23 cellular contexts compared by ENCODE assay signal in genomic region chr17:82321947-82322466, GRCh38. TPM values are rescaled to one million over a fixed set of nuclear protein-coding genes. Genes with fewer than 3 reads are reported as not detected.
DNase-seq lines count a peak whose midpoint lies in the region; ATAC-seq, FAIRE-seq and TF ChIP-seq lines count a peak whose summit lies in the region.
"Had no signal": no experiment of that assay in that cellular context is flagged by ENCODE, and none has a peak within 500 bp of the region (broad histone marks: within the 10 kb centered on the region; RNA-seq: fewer than 3 reads in every experiment).

No MANE protein-coding gene starts in this region.

- H3K9me3 Mint-ChIP-seq in activated T-cell treated with anti-CD3 and anti-CD28 coated beads, Interleukin-2, amount 50 U/mL, for 72 hours = no peaks in the 10 kb centered on the region
- H3K9me3 Mint-ChIP-seq: naive B cell had no signal

- H2AFZ ChIP-seq in Loucy (ENCODE audit: low read length) = no peak overlapping the region

- peaks cover 24% of the 10 kb centered on the region for H3K4me1 Mint-ChIP-seq in activated T-cell treated with anti-CD3 and anti-CD28 coated beads, Interleukin-2, amount 50 U/mL, for 72 hours (ENCODE audit: low read depth)
- H3K4me1 Mint-ChIP-seq: naive B cell had no signal

- no peaks in the 10 kb centered on the region for H3K9me2 ChIP-seq in Loucy (replicated peaks; ENCODE audit: low read depth, low read length)

- H3K4me1 ChIP-seq in Loucy (ENCODE audit: insufficient read depth, low read length, poor library complexity, severe bottlenecking) = peaks cover 17% of the 10 kb centered on the region
- peaks cover 3 to 25% (median 13%) of the 10 kb centered on the region in 6 donors for H3K4me1 ChIP-seq in spleen
- H3K4me1 ChIP-seq: uterus had no signal

- no peaks in the 10 kb centered on the region for H4K20me1 ChIP-seq in Loucy (ENCODE audit: insufficient read depth, low read length, poor library complexity, severe bottlenecking)

- no peaks in the 10 kb centered on the region for H3K9me3 ChIP-seq in Loucy (ENCODE audit: insufficient read depth, low read depth, low read length)
- H3K9me3 ChIP-seq in spleen = no peaks in the 10 kb centered on the region
- H3K9me3 ChIP-seq: esophagus squamous epithelium, stomach, uterus had no signal

- H3K4me3 Mint-ChIP-seq in activated T-cell treated with anti-CD3 and anti-CD28 coated beads, Interleukin-2, amount 50 U/mL, for 72 hours = peak overlapping the region; percentile 85 to 90

- H3F3A ChIP-seq in Loucy (ENCODE audit: low read depth) = 0 out of 2 replicates have a peak, but pooled peaks cover 5% of the 10 kb centered on the region

- intact Hi-C loops in spleen (cut with DNase I; ENCODE audit: low total_unique reads) = loop anchor here (5.0 to 10.0 kb wide), 2 partner anchors 85 to 117 kb away; no protein-coding TSS in a partner anchor

- H3K9ac ChIP-seq in Loucy (ENCODE audit: low read depth, low read length, poor library complexity, severe bottlenecking) = peak overlapping the region; percentile 6

- peaks cover 6 to 16% of the 10 kb centered on the region in 2 donors for H3K36me3 Mint-ChIP-seq in activated T-cell treated with anti-CD3 and anti-CD28 coated beads, Interleukin-2, amount 50 U/mL, for 72 hours (ENCODE audit: insufficient read depth in 2 of 2)
- H3K36me3 Mint-ChIP-seq: naive B cell had no signal

- ATAC-seq in activated T-cell treated with anti-CD3 and anti-CD28 coated beads, Interleukin-2, amount 50 U/mL, for 72 hours (replicated peaks in 1 of 2) = no peak
- no peak for ATAC-seq in GM21717 (IDR thresholded peaks at IDR 0.05; ENCODE audit: unreplicated experiment)

- no peak overlapping the region for H3K4me3 ChIP-seq in Loucy (ENCODE audit: low read length, poor library complexity, severe bottlenecking)
- peak overlapping the region in 1 of 8 donors; percentile 60 for H3K4me3 ChIP-seq in spleen
- H3K4me3 ChIP-seq: uterus had no signal

- H3K27me3 Mint-ChIP-seq in activated T-cell treated with anti-CD3 and anti-CD28 coated beads, Interleukin-2, amount 50 U/mL, for 72 hours (ENCODE audit: low read depth) = no peaks in the 10 kb centered on the region

- 48 to 63% (median 61%) methylated on average over 9 to 21 of the region's 21 CpGs for WGBS in spleen, 5 donors

- no peak for TF ChIP-seq CTCF in Loucy (conservative IDR thresholded peaks at IDR 0.05; ENCODE audit: low read length)
- TF ChIP-seq CTCF in spleen (IDR thresholded peaks at IDR 0.05 in 8 of 11, conservative IDR thresholded peaks at IDR 0.05 in 3 of 11) = no peak
- no peak for TF ChIP-seq CTCF in D721Med (IDR thresholded peaks at IDR 0.05; ENCODE audit: insufficient read depth, missing control alignments)

- no peaks in the 10 kb centered on the region for H3K27me3 ChIP-seq in Loucy (ENCODE audit: insufficient read depth, low read length, poor library complexity, severe bottlenecking)
- peaks cover 0 to 38% (median 0%) of the 10 kb centered on the region in 7 donors for H3K27me3 ChIP-seq in spleen (replicated peaks in 1 of 7)
- H3K27me3 ChIP-seq: uterus had no signal

- peak overlapping the region; percentile 50 for H3K4me2 ChIP-seq in Loucy (ENCODE audit: low read depth, low read length, poor library complexity, severe bottlenecking)

- peak overlapping the region; percentile 89 for H3K27ac Mint-ChIP-seq in activated T-cell treated with anti-CD3 and anti-CD28 coated beads, Interleukin-2, amount 50 U/mL, for 72 hours

- no peak overlapping the region for H3K27ac ChIP-seq in spleen
- H3K27ac ChIP-seq: esophagus squamous epithelium, stomach, uterus had no signal

- no peak for TF ChIP-seq POLR2A in spleen (IDR thresholded peaks at IDR 0.05)

- DNase-seq in activated CD8-positive, alpha-beta memory T cell treated with anti-CD3 and anti-CD28 coated beads for 24 hours = peak; percentile 74
- no peak for DNase-seq in activated CD8-positive, alpha-beta memory T cell treated with anti-CD3 and anti-CD28 coated beads, Interleukin-2, amount 50 U/mL, for 4 hours
- DNase-seq in activated T-cell treated with anti-CD3 and anti-CD28 coated beads, Interleukin-2, amount 50 U/mL, for 72 hours = no peak
- DNase-seq in spleen (peak; percentile 77), D721Med (ENCODE audit: insufficient read length, low spot score) (no peak), GF-D8 (lab: John Stamatoyannopoulos, UW) (no peak)
- DNase-seq: esophagus squamous epithelium; GDM1; NCI-H1694; NCI-H226; NK-92 treated with Interleukin-12 subunit alpha and Interleukin-12 subunit beta, amount 100 ng/mL, for 24 hours; Right ventricle myocardium superior; stomach had no signal

- peaks cover 9% of the 10 kb centered on the region for H3K79me2 ChIP-seq in Loucy (ENCODE audit: insufficient read depth, low read length)

- H3K36me3 ChIP-seq in Loucy (ENCODE audit: insufficient read depth, low read length) = no peaks in the 10 kb centered on the region
- H3K36me3 ChIP-seq in spleen = peaks cover 0 to 51% (median 0%) of the 10 kb centered on the region in 6 donors
- H3K36me3 ChIP-seq: esophagus squamous epithelium, uterus had no signal

- no peak for FAIRE-seq in D721Med (lab: Jason Lieb, UNC)

RNA-seq across cellular contexts. Expression of gene CD7, which starts 4.6 kb away (rescaled TPM):
- 1,000 to 10,000 TPM in 1 of 2 donors, 100 to 1,000 TPM in 1; 845 to 1,007 TPM for total RNA-seq in activated T-cell treated with anti-CD3 and anti-CD28 coated beads, Interleukin-2, amount 50 U/mL, for 72 hours
- 10 to 100 TPM; 18.9 to 60.1 (median 39.4) TPM for total RNA-seq in spleen
- polyA plus RNA-seq in spleen = 10 to 100 TPM; 14.8 to 24.5 (median 16.1) TPM
- total RNA-seq: Calu3, HT-29, pulmonary artery endothelial cell had no signal

RNA-seq across cellular contexts. Expression of gene SECTM1, which starts 11.6 kb away (rescaled TPM):
- total RNA-seq in activated T-cell treated with anti-CD3 and anti-CD28 coated beads, Interleukin-2, amount 50 U/mL, for 72 hours = 10 to 100 TPM in 1 of 2 donors, 1 to 10 TPM in 1; 3.3 to 12.6 TPM
- 100 to 1,000 TPM in 1 of 7 donors, 10 to 100 TPM in 6; 55.6 to 141 (median 66.6) TPM for total RNA-seq in spleen
- 10 to 100 TPM in 1 of 3 donors, 1 to 10 TPM in 2; 6.0 to 15.2 (median 7.0) TPM for polyA plus RNA-seq in spleen

RNA-seq across cellular contexts. Expression of gene TEX19, which starts 37.0 kb away (rescaled TPM):
- under 1 TPM in 1 of 2 donors, not detected in 1; 0.17 TPM for total RNA-seq in activated T-cell treated with anti-CD3 and anti-CD28 coated beads, Interleukin-2, amount 50 U/mL, for 72 hours
- not detected for total RNA-seq in spleen
- not detected for polyA plus RNA-seq in spleen
- total RNA-seq: Calu3, esophagus squamous epithelium, lung microvascular endothelial cell, pulmonary artery endothelial cell, Right ventricle myocardium superior, stomach, uterus had no signal
- polyA plus RNA-seq: stomach had no signal

RNA-seq across cellular contexts. Expression of gene CSNK1D, which starts 48.5 kb away (rescaled TPM):
- 100 to 1,000 TPM; 166 to 170 TPM for total RNA-seq in activated T-cell treated with anti-CD3 and anti-CD28 coated beads, Interleukin-2, amount 50 U/mL, for 72 hours
- 100 to 1,000 TPM in 5 of 7 donors, 10 to 100 TPM in 2; 74.3 to 216 (median 160) TPM for total RNA-seq in spleen
- polyA plus RNA-seq in spleen = 100 to 1,000 TPM in 1 of 3 donors, 10 to 100 TPM in 2; 46.5 to 122 (median 67.2) TPM

RNA-seq across cellular contexts. Expression of gene UTS2R, which starts 49.6 kb away (rescaled TPM):
- under 1 TPM in 1 of 2 donors, not detected in 1; 0.46 TPM for total RNA-seq in activated T-cell treated with anti-CD3 and anti-CD28 coated beads, Interleukin-2, amount 50 U/mL, for 72 hours
- total RNA-seq in spleen = 1 to 10 TPM in 1 of 7 donors, under 1 TPM in 4, not detected in 2; 0.26 to 3.1 (median 0.60) TPM
- not detected for polyA plus RNA-seq in spleen
- total RNA-seq: Calu3, esophagus squamous epithelium, H7, HT-29, lung microvascular endothelial cell, pulmonary artery endothelial cell, stomach, uterus had no signal
- polyA plus RNA-seq: AG04450, stomach had no signal

Comparison
In these comparisons a context has a peak if more than half of its experiments do, and no peak if none do; other contexts are left out.
1. DNase-seq: peak in activated CD8-positive, alpha-beta memory T cell treated with anti-CD3 and anti-CD28 coated beads for 24 hours (single experiment) and spleen (single experiment); none in activated CD8-positive, alpha-beta memory T cell treated with anti-CD3 and anti-CD28 coated beads, Interleukin-2, amount 50 U/mL, for 4 hours (single experiment), activated T-cell treated with anti-CD3 and anti-CD28 coated beads, Interleukin-2, amount 50 U/mL, for 72 hours (0 of 2), D721Med (single experiment) and GF-D8 (single experiment).
2. RNA of gene CD7, which starts 4.6 kb away (total RNA-seq): 845 to 1,007 TPM in activated T-cell treated with anti-CD3 and anti-CD28 coated beads, Interleukin-2, amount 50 U/mL, for 72 hours; 18.9 to 60.1 TPM in spleen; every median in the first group is over 10 times any median in the second.
3. RNA of gene SECTM1, which starts 11.6 kb away (total RNA-seq): 55.6 to 141 TPM in spleen; 3.3 to 12.6 TPM in activated T-cell treated with anti-CD3 and anti-CD28 coated beads, Interleukin-2, amount 50 U/mL, for 72 hours; every median in the first group is over 4 times any median in the second.